ENCODE assay signal across 28 cellular contexts in the genomic region with DNA sequence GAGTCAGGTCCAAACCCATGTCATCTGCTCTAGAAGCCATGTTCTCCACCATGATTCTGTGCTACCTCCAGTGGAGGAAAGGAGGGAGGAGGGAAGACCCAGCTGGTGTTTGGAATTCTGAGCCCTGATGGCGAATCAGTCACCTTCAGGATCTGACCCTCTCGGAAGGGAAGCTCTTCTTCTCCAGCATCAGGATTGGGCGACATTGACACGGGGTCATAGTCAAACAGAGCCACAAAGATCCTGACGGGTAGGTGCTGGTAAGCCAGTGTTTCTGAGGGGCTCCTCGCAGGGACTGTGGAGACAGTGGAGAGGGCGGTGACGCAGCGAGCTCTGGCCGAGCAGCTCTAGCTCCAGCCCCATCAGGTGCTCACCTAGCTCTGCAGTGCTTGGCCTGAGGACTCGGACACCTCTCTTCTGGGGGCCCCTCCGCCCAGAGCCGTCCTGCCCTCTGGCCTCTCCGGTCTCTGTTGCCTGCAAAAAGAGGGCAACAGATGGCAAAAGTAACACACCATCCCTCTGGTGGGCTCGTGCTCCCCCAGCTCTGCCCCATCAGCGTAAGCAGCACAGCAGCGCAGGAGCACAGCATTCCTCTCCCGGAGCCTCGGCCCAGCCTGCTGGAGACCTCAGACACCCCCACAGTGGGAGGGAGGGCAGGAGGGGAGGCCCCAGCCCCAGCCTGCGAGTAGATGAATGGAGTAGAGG. TPM values are rescaled to one million over a fixed set of nuclear protein-coding genes. Genes with fewer than 3 reads are reported as not detected.
DNase-seq lines count a peak whose midpoint lies in the region; ATAC-seq and TF ChIP-seq lines count a peak whose summit lies in the region.
"Had no signal": no experiment of that assay in that cellular context is flagged by ENCODE, and none has a peak within 500 bp of the region (broad histone marks: within the 10 kb centered on the region; RNA-seq: fewer than 3 reads in every experiment).

No MANE protein-coding gene starts in this region.

- no peaks in the 10 kb centered on the region for H3K9me3 ChIP-seq in Peyer's patch
- H3K9me3 ChIP-seq: body of pancreas, thyroid gland had no signal

- intact Hi-C loops in sciatic nerve (cut with DNase I): no loop called here

- no peak for ATAC-seq in sciatic nerve
- ATAC-seq: body of pancreas, foreskin keratinocyte had no signal

- no peak overlapping the region for H3K27ac ChIP-seq in Peyer's patch
- H3K27ac ChIP-seq: body of pancreas, foreskin keratinocyte, SK-N-MC, thyroid gland, VCaP had no signal

- no peaks in the 10 kb centered on the region for H3K27me3 ChIP-seq in Peyer's patch
- H3K27me3 ChIP-seq: body of pancreas, foreskin keratinocyte, thyroid gland had no signal

- TF ChIP-seq POLR2A in Peyer's patch (IDR thresholded peaks at IDR 0.05): no peak

- DNase-seq in GM13976 (ENCODE audit: low spot score): peak; percentile 22
- peak in 2 of 3 donors; percentile 8 to 30 for DNase-seq in Peyer's patch
- peak; percentile 6 for DNase-seq in hepatic stellate cell (ENCODE audit: low spot score)
- DNase-seq in sciatic nerve (ENCODE audit: low spot score): peak; percentile 31
- DNase-seq in ACHN: no peak
- DNase-seq in occipital lobe (lab: John Stamatoyannopoulos, UW): no peak
- DNase-seq in stimulated activated CD4-positive, alpha-beta T cell treated with anti-CD3 and anti-CD28 coated beads, Interleukin-12 subunit alpha, Interleukin-12 subunit beta, amount 100 ng/mL, for 4 hours: no peak
- DNase-seq: activated CD4-positive, alpha-beta T cell treated with anti-CD3 and anti-CD28 coated beads, Interleukin-2, amount 10 ng/mL, durations not matched to agents 7 days and 5 days; activated gamma-delta T cell; activated T-cell treated with anti-CD3 and anti-CD28 coated beads for 4 hours; body of pancreas; effector CD4-positive, alpha-beta T cell; EL; foreskin keratinocyte; HFFc6; hippocampal formation; NCI-H1105; NCI-H1930; NCI-H526 treated with DMSO at 0.1 percent for 48 hours; stimulated activated CD4-positive, alpha-beta T cell treated with anti-CD3 and anti-CD28 coated beads, Interleukin-1b, Interleukin-23, amount 100 ng/mL, for 48 hours; stimulated activated naive CD4-positive, alpha-beta T cell treated with Interleukin-2 at 50 U/mL for 16 hours; thyroid gland had no signal

- H3K36me3 ChIP-seq in Peyer's patch: no peaks in the 10 kb centered on the region
- H3K36me3 ChIP-seq: thyroid gland had no signal

- no peaks in the 10 kb centered on the region for H3K4me1 ChIP-seq in Peyer's patch
- H3K4me1 ChIP-seq: body of pancreas, foreskin keratinocyte, thyroid gland had no signal

- in situ Hi-C loops in GM13976 (cut with MboI; ENCODE audit: low sequenced_read_pairs, unreplicated experiment) (loop anchor here (5.0 kb wide), 1 partner anchor 140 kb away; no protein-coding TSS in a partner anchor), ACHN (cut with HindIII; ENCODE audit: low pct_ligation_motif_present, low pct_unique_long_range_greater_than_20kb, low sequenced_read_pairs) (no loop called here)

- no peak overlapping the region for H3K4me3 ChIP-seq in Peyer's patch
- H3K4me3 ChIP-seq: body of pancreas, SK-N-MC, thyroid gland had no signal

- TF ChIP-seq CTCF in GM13976 (IDR thresholded peaks at IDR 0.05; ENCODE audit: borderline replicate concordance, control extremely low read depth, extremely low read depth, insufficient read depth, missing control alignments) (no peak), Peyer's patch (IDR thresholded peaks at IDR 0.05) (no peak)

RNA-seq across cellular contexts. Expression of gene TSPOAP1, which starts 21.0 kb away (rescaled TPM):
- 10 to 100 TPM in 2 of 4 donors, 1 to 10 TPM in 2; 9.1 to 11.9 (median 10.4) TPM for total RNA-seq in Peyer's patch
- total RNA-seq in sciatic nerve: 17.8 TPM
- total RNA-seq in occipital lobe: 30.1 TPM
- total RNA-seq: pulmonary artery endothelial cell had no signal

RNA-seq across cellular contexts. Expression of gene MPO, which starts 26.9 kb away (rescaled TPM):
- 1 to 10 TPM in 1 of 4 donors, not detected in 3; 1.7 TPM for total RNA-seq in Peyer's patch
- total RNA-seq in sciatic nerve: 2.0 TPM
- total RNA-seq in occipital lobe: not detected
- total RNA-seq: activated CD4-positive, alpha-beta T cell treated with anti-CD3 and anti-CD28 coated beads, Interleukin-2, amount 10 ng/mL, durations not matched to agents 7 days and 5 days; body of pancreas; foreskin keratinocyte; HFFc6; lung microvascular endothelial cell; neural crest cell; T-helper 2 cell treated with Interferon-gamma antibody and Interleukin-4, amounts not matched to agents 100 ng/mL and 5 ng/mL, for 36 hours had no signal

RNA-seq across cellular contexts. Expression of gene SUPT4H1, which starts 44.4 kb away (rescaled TPM):
- total RNA-seq in Peyer's patch: 10 to 100 TPM; 31.9 to 56.1 (median 47.9) TPM
- 62.2 TPM for total RNA-seq in sciatic nerve
- 28.4 TPM for total RNA-seq in occipital lobe

Comparison
In these comparisons a context has a peak if more than half of its experiments do, and no peak if none do; other contexts are left out.
1. DNase-seq: peak in GM13976 (single experiment), Peyer's patch (2 of 3), hepatic stellate cell (single experiment) and sciatic nerve (single experiment); none in ACHN (single experiment), occipital lobe (single experiment) and stimulated activated CD4-positive, alpha-beta T cell treated with anti-CD3 and anti-CD28 coated beads, Interleukin-12 subunit alpha, Interleukin-12 subunit beta, amount 100 ng/mL, for 4 hours (single experiment).